1 cellular context compared by ENCODE assay signal in genomic region chr14:95993768-95994592, GRCh38.
TF ChIP-seq lines count a peak whose summit lies in the region.

No MANE protein-coding gene starts in this region.

TF ChIP-seq in GM23338, 12 proteins besides CTCF, POLR2A, EP300 and RAD21 (continued from another document):
- TF ChIP-seq EZH2phosphoT487 (IDR thresholded peaks at IDR 0.05; ENCODE audit: unreplicated experiment) (no peak), POLR2AphosphoS5 (IDR thresholded peaks at IDR 0.05; ENCODE audit: low read depth) (no peak), EZH2 (IDR thresholded peaks at IDR 0.05; ENCODE audit: low read depth, unreplicated experiment) (no peak)
- TF ChIP-seq, protein P1, sequence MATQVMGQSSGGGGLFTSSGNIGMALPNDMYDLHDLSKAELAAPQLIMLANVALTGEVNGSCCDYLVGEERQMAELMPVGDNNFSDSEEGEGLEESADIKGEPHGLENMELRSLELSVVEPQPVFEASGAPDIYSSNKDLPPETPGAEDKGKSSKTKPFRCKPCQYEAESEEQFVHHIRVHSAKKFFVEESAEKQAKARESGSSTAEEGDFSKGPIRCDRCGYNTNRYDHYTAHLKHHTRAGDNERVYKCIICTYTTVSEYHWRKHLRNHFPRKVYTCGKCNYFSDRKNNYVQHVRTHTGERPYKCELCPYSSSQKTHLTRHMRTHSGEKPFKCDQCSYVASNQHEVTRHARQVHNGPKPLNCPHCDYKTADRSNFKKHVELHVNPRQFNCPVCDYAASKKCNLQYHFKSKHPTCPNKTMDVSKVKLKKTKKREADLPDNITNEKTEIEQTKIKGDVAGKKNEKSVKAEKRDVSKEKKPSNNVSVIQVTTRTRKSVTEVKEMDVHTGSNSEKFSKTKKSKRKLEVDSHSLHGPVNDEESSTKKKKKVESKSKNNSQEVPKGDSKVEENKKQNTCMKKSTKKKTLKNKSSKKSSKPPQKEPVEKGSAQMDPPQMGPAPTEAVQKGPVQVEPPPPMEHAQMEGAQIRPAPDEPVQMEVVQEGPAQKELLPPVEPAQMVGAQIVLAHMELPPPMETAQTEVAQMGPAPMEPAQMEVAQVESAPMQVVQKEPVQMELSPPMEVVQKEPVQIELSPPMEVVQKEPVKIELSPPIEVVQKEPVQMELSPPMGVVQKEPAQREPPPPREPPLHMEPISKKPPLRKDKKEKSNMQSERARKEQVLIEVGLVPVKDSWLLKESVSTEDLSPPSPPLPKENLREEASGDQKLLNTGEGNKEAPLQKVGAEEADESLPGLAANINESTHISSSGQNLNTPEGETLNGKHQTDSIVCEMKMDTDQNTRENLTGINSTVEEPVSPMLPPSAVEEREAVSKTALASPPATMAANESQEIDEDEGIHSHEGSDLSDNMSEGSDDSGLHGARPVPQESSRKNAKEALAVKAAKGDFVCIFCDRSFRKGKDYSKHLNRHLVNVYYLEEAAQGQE (IDR thresholded peaks at IDR 0.05; ENCODE audit: unreplicated experiment), result no peak
